21 cellular contexts compared by ENCODE assay signal in the genomic region with DNA sequence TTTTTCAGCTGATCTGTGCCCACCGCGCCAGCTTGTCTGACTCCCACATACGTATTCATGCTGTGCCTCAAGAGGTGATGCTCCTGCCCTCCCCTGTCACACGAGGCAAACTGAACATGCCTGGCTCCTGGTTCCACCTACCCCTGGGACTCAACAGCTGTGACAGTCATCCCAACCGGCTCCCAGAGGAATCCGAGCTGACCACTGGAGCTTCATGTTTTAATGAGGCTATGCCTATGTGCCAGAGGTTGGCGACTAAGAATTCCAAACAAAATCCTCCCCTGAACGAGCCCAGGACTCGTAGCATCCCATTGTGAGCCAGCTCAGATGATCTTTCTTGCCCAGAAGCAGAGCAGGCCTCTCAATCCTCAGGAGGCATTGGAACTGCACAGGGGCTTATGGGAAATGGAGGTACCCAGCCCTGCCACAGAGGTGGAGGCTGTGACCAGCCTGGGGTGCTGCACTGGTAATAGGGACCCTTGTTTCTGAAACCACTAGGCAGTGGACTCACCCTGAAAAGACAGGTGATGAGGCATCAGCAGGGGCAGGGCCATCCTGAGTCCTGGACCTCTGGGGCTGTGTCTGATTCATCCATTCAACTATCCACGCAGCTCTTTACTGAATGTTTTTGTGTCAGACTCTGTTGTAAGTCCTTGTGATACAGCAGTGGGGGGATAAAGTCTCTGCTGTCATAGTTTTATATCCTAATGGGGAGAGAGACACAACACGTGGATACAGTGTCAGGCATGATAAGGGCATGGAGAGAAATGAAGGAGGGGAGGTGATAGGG.
A peak's percentile ranks its signal among the peaks of the same experiment; 100 is the strongest.
DNase-seq lines count a peak whose midpoint lies in the region; ATAC-seq and TF ChIP-seq lines count a peak whose summit lies in the region.
"Had no signal": no experiment of that assay in that cellular context is flagged by ENCODE, and none has a peak within 500 bp of the region (broad histone marks: within the 10 kb centered on the region; RNA-seq: fewer than 3 reads in every experiment).

No MANE protein-coding gene starts in this region.

- H3K79me2 ChIP-seq in smooth muscle cell (ENCODE audit: low read depth) (no peaks in the 10 kb centered on the region), neural progenitor cell (ENCODE audit: low read depth) (no peaks in the 10 kb centered on the region)

- no peak overlapping the region for H3K27ac Mint-ChIP-seq in neural progenitor cell
- H3K27ac Mint-ChIP-seq: CD4-positive, alpha-beta memory T cell had no signal

- H3K9ac ChIP-seq in smooth muscle cell (ENCODE audit: low read depth) = no peak overlapping the region
- H3K9ac ChIP-seq in neural progenitor cell = no peak overlapping the region
- H3K9ac ChIP-seq: BLaER1 treated with 17β-estradiol and CSF1 and Interleukin-3, amounts not matched to agents 10 nM and 100 nM had no signal

- H3K27me3 Mint-ChIP-seq in neural progenitor cell (ENCODE audit: insufficient read depth, low read depth) = peaks cover 4% of the 10 kb centered on the region
- H3K27me3 Mint-ChIP-seq: CD4-positive, alpha-beta memory T cell had no signal

- no peaks in the 10 kb centered on the region for H3K9me3 Mint-ChIP-seq in neural progenitor cell

- WGBS in smooth muscle cell (ENCODE audit: low lambda C conversion rate) = 70% methylated on average over 11 of the region's 11 CpGs

- H3F3A ChIP-seq in smooth muscle cell (ENCODE audit: low read depth) (peaks cover 16% of the 10 kb centered on the region), neural progenitor cell (ENCODE audit: low read depth) (no peaks in the 10 kb centered on the region)

- H3K4me1 ChIP-seq in SJSA1 (replicated peaks) = peaks cover 28% of the 10 kb centered on the region
- no peaks in the 10 kb centered on the region for H3K4me1 ChIP-seq in smooth muscle cell (ENCODE audit: low read depth)
- H3K4me1 ChIP-seq in neural progenitor cell = no peaks in the 10 kb centered on the region

- no peak for ATAC-seq in HG02938 (IDR thresholded peaks at IDR 0.05; ENCODE audit: unreplicated experiment)
- ATAC-seq: Panc1, SK-N-SH treated with all-trans-retinoic acid at 6 μM for 48 hours had no signal

- no peak overlapping the region for H3K4me2 ChIP-seq in smooth muscle cell
- no peak overlapping the region for H3K4me2 ChIP-seq in neural progenitor cell
- H3K4me2 ChIP-seq: BLaER1 treated with 17β-estradiol and CSF1 and Interleukin-3, amounts not matched to agents 10 nM and 100 nM had no signal

- H3K4me3 Mint-ChIP-seq in neural progenitor cell = no peak overlapping the region
- H3K4me3 Mint-ChIP-seq: CD4-positive, alpha-beta memory T cell; HFFc6 had no signal

- no peak overlapping the region for H3K4me3 ChIP-seq in SJSA1
- no peak overlapping the region for H3K4me3 ChIP-seq in smooth muscle cell
- no peak overlapping the region for H3K4me3 ChIP-seq in neural progenitor cell
- H3K4me3 ChIP-seq: BLaER1 treated with 17β-estradiol and CSF1 and Interleukin-3, amounts not matched to agents 10 nM and 100 nM had no signal

- H4K20me1 ChIP-seq in smooth muscle cell (ENCODE audit: low read depth) (no peaks in the 10 kb centered on the region), neural progenitor cell (ENCODE audit: low read depth) (no peaks in the 10 kb centered on the region)

- no peaks in the 10 kb centered on the region for H3K4me1 Mint-ChIP-seq in neural progenitor cell
- H3K4me1 Mint-ChIP-seq: CD4-positive, alpha-beta memory T cell had no signal

- no peaks in the 10 kb centered on the region for H3K9me3 ChIP-seq in SJSA1 (replicated peaks)
- H3K9me3 ChIP-seq in smooth muscle cell (replicated peaks; ENCODE audit: low read depth) = no peaks in the 10 kb centered on the region
- no peaks in the 10 kb centered on the region for H3K9me3 ChIP-seq in neural progenitor cell (ENCODE audit: low read depth)

- H3K27me3 ChIP-seq in SJSA1 (replicated peaks) (no peaks in the 10 kb centered on the region), smooth muscle cell (ENCODE audit: low read depth) (no peaks in the 10 kb centered on the region), neural progenitor cell (no peaks in the 10 kb centered on the region)
- H3K27me3 ChIP-seq: BLaER1 treated with 17β-estradiol and CSF1 and Interleukin-3, amounts not matched to agents 10 nM and 100 nM had no signal

- no peak for TF ChIP-seq CTCF in smooth muscle cell (IDR thresholded peaks at IDR 0.05; ENCODE audit: borderline replicate concordance, insufficient read depth, poor library complexity, severe bottlenecking)
- TF ChIP-seq CTCF in neural progenitor cell (IDR thresholded peaks at IDR 0.05) = no peak

- no peaks in the 10 kb centered on the region for H3K36me3 Mint-ChIP-seq in neural progenitor cell
- H3K36me3 Mint-ChIP-seq: CD4-positive, alpha-beta memory T cell had no signal

- H3K36me3 ChIP-seq in SJSA1 (no peaks in the 10 kb centered on the region), smooth muscle cell (ENCODE audit: low read depth) (no peaks in the 10 kb centered on the region), neural progenitor cell (no peaks in the 10 kb centered on the region)
- H3K36me3 ChIP-seq: BLaER1 treated with 17β-estradiol and CSF1 and Interleukin-3, amounts not matched to agents 10 nM and 100 nM had no signal

- H3K27ac ChIP-seq in SJSA1 (peak overlapping the region; percentile 89), smooth muscle cell (ENCODE audit: low read depth) (peak overlapping the region; percentile 68), neural progenitor cell (no peak overlapping the region)
- H3K27ac ChIP-seq: BLaER1 treated with 17β-estradiol and CSF1 and Interleukin-3, amounts not matched to agents 10 nM and 100 nM; HL-60 had no signal

- H2AFZ ChIP-seq in smooth muscle cell (ENCODE audit: low read depth) (no peak overlapping the region), neural progenitor cell (replicated peaks) (no peak overlapping the region)

- DNase-seq in EL (peak; percentile 41), SJSA1 (ENCODE audit: low read depth in 1 of 2, low spot score in 2 of 2) (peak in 1 of 2 experiments; percentile 4), left kidney (ENCODE audit: low read depth, low spot score) (peak; percentile 4), smooth muscle cell (lab: John Stamatoyannopoulos, UW; ENCODE audit: unreplicated experiment) (no peak), amniotic stem cell (lab: John Stamatoyannopoulos, UW) (no peak), neural progenitor cell (ENCODE audit: low spot score) (no peak)
- DNase-seq: CD4-positive, alpha-beta memory T cell; HFFc6; KG1; NCI-H1105; NCI-H146; NCI-H2029; NCI-H226; NCI-H510A treated with DMSO at 0.1 percent for 48 hours; NCI-H748 treated with DMSO at 0.1 percent for 48 hours; SIG-M5 had no signal

Comparison
In these comparisons a context has a peak if more than half of its experiments do, and no peak if none do; other contexts are left out.
1. DNase-seq: peak in EL (single experiment) and left kidney (single experiment); none in smooth muscle cell (single experiment), amniotic stem cell (single experiment) and neural progenitor cell (single experiment).